ENCODE assay signal across 23 cellular contexts in the genomic region with DNA sequence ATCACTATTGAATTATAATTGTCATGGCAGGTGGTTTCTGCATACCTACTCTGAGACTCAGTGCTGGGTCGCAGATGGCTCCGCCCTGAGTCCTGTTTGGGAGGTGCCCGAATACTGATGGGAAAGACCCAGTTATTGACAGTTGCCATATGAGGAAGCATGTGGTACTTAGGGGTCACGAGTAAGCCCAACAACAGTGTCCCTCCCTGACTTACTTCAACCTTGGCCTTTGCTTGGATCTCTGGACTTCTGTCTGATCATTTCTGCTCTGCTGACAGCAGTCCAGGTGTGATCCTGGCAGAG. TPM values are rescaled to one million over a fixed set of nuclear protein-coding genes. Genes with fewer than 3 reads are reported as not detected.
"Had no signal": no experiment of that assay in that cellular context is flagged by ENCODE, and none has a peak within 500 bp of the region (broad histone marks: within the 10 kb centered on the region; RNA-seq: fewer than 3 reads in every experiment).

No MANE protein-coding gene starts in this region.

- H3K27me3 Mint-ChIP-seq: activated naive CD8-positive, alpha-beta T cell; brain had no signal

- H3K27me3 ChIP-seq: Peyer's patch had no signal

- H3K9me3 Mint-ChIP-seq: activated naive CD4-positive, alpha-beta T cell treated with anti-CD3 and anti-CD28 coated beads for 36 hours; activated T-cell treated with anti-CD3 and anti-CD28 coated beads, Interleukin-2, amount 50 U/mL, for 24 hours; activated T-helper 1 cell treated with anti-CD3 and anti-CD28 coated beads, Interleukin-12 subunit alpha, Interleukin-12 subunit beta, Interleukin-2, Interleukin-4 antibody, amounts not matched to agents 30 ng/mL and 10 ng/mL and 1 ng/mL, durations not matched to agents 14 hours and 24 hours and 36 hours; T-helper 1 cell treated with Interleukin-12 subunit alpha and Interleukin-12 subunit beta and Interleukin-4 antibody, amounts not matched to agents 30 μg/mL and 1 μg/mL, for 36 hours had no signal

- H3K4me3 ChIP-seq: K562, Peyer's patch had no signal

- H3K36me3 ChIP-seq: Peyer's patch had no signal

- DNase-seq: activated CD4-positive, alpha-beta T cell treated with anti-CD3 and anti-CD28 coated beads for 4 hours; activated CD8-positive, alpha-beta memory T cell treated with anti-CD3 and anti-CD28 coated beads, Interleukin-2, amount 50 U/mL, for 48 hours; activated CD8-positive, alpha-beta T cell treated with anti-CD3 and anti-CD28 coated beads, Interleukin-2, amount 10 ng/mL, durations not matched to agents 7 days and 5 days; activated gamma-delta T cell; activated naive CD4-positive, alpha-beta T cell treated with anti-CD3 and anti-CD28 coated beads for 36 hours; activated T-cell treated with anti-CD3 and anti-CD28 coated beads, Interleukin-2, amount 50 U/mL, for 24 hours; Karpas-422; MM.1S; NCI-H1105 treated with DMSO at 0.1 percent for 48 hours; NCI-H1436 treated with DMSO at 0.1 percent for 48 hours; NCI-H187; NCI-H2081; NCI-H524; SHP77 treated with DMSO at 0.1 percent for 48 hours had no signal

- H3K27ac Mint-ChIP-seq: activated CD8-positive, alpha-beta T cell treated with anti-CD3 and anti-CD28 coated beads, Interleukin-2, amount 10 ng/mL, durations not matched to agents 7 days and 5 days; activated naive CD4-positive, alpha-beta T cell treated with anti-CD3 and anti-CD28 coated beads for 36 hours; activated naive CD8-positive, alpha-beta T cell; activated T-cell treated with anti-CD3 and anti-CD28 coated beads, Interleukin-2, amount 50 U/mL, for 24 hours; activated T-helper 1 cell treated with anti-CD3 and anti-CD28 coated beads, Interleukin-12 subunit alpha, Interleukin-12 subunit beta, Interleukin-2, Interleukin-4 antibody, amounts not matched to agents 30 ng/mL and 10 ng/mL and 1 ng/mL, durations not matched to agents 14 hours and 24 hours and 36 hours; brain; T-helper 1 cell treated with Interleukin-12 subunit alpha and Interleukin-12 subunit beta and Interleukin-4 antibody, amounts not matched to agents 30 μg/mL and 1 μg/mL, for 36 hours had no signal

- ATAC-seq: activated CD4-positive, CD25-positive, alpha-beta regulatory T cell treated with anti-CD3 and anti-CD28 coated beads, Interleukin-2, amount 50 U/mL, for 24 hours; activated CD8-positive, alpha-beta T cell treated with anti-CD3 and anti-CD28 coated beads, Interleukin-2, amount 10 ng/mL, durations not matched to agents 7 days and 5 days; K562 had no signal

- H3K27ac ChIP-seq: Peyer's patch, RWPE1 had no signal

- H3K9me3 ChIP-seq: Peyer's patch had no signal

- H3K4me1 ChIP-seq: Peyer's patch had no signal

- H3K4me3 Mint-ChIP-seq: activated CD8-positive, alpha-beta T cell treated with anti-CD3 and anti-CD28 coated beads, Interleukin-2, amount 10 ng/mL, durations not matched to agents 7 days and 5 days; activated naive CD4-positive, alpha-beta T cell treated with anti-CD3 and anti-CD28 coated beads for 36 hours; activated naive CD8-positive, alpha-beta T cell; activated T-cell treated with anti-CD3 and anti-CD28 coated beads, Interleukin-2, amount 50 U/mL, for 24 hours; activated T-helper 1 cell treated with anti-CD3 and anti-CD28 coated beads, Interleukin-12 subunit alpha, Interleukin-12 subunit beta, Interleukin-2, Interleukin-4 antibody, amounts not matched to agents 30 ng/mL and 10 ng/mL and 1 ng/mL, durations not matched to agents 14 hours and 24 hours and 36 hours; brain; T-helper 1 cell treated with Interleukin-12 subunit alpha and Interleukin-12 subunit beta and Interleukin-4 antibody, amounts not matched to agents 30 μg/mL and 1 μg/mL, for 36 hours had no signal

RNA-seq across cellular contexts. Expression of gene MRAS, which starts 16.8 kb away (rescaled TPM):
- total RNA-seq: activated CD8-positive, alpha-beta T cell treated with anti-CD3 and anti-CD28 coated beads, Interleukin-2, amount 10 ng/mL, durations not matched to agents 7 days and 5 days had no signal

RNA-seq across cellular contexts. Expression of gene NME9, which starts 35.6 kb away (rescaled TPM):
- total RNA-seq: activated CD8-positive, alpha-beta T cell treated with anti-CD3 and anti-CD28 coated beads, Interleukin-2, amount 10 ng/mL, durations not matched to agents 7 days and 5 days; activated T-helper 1 cell treated with anti-CD3 and anti-CD28 coated beads, Interleukin-12 subunit alpha, Interleukin-12 subunit beta, Interleukin-2, Interleukin-4 antibody, amounts not matched to agents 30 ng/mL and 10 ng/mL and 1 ng/mL, durations not matched to agents 14 hours and 24 hours and 36 hours; K562; Peyer's patch; SK-MEL-5 had no signal
